In genomic region chr16:55081622-55082593, GRCh38 we compare ENCODE assay signal across 28 cellular contexts.
DNase-seq lines count a peak whose midpoint lies in the region; ATAC-seq, FAIRE-seq and TF ChIP-seq lines count a peak whose summit lies in the region.
"Had no signal": no experiment of that assay in that cellular context is flagged by ENCODE, and none has a peak within 500 bp of the region (broad histone marks: within the 10 kb centered on the region; RNA-seq: fewer than 3 reads in every experiment).

No MANE protein-coding gene starts in this region.

- no peak for TF ChIP-seq POLR2A in K562 (conservative IDR thresholded peaks at IDR 0.05)

- no peak overlapping the region for H3K27ac Mint-ChIP-seq in endodermal cell
- H3K27ac Mint-ChIP-seq: CD4-positive, alpha-beta memory T cell; HFFc6 had no signal

- no peak for TF ChIP-seq RAD21 in K562 (CRISPR knock-in tag; conservative IDR thresholded peaks at IDR 0.05 in 1 of 2, IDR thresholded peaks at IDR 0.05 in 1 of 2)

- FAIRE-seq in K562 (lab: Jason Lieb, UNC) = no peak
- FAIRE-seq: A549 had no signal

- DNase-seq in K562 (ENCODE audit: extremely low read depth in 1 of 4, low spot score in 3 of 4) = no peak
- DNase-seq in endodermal cell = peak; percentile 11
- DNase-seq in mesenteric fat pad (ENCODE audit: low spot score) = peak; percentile 65
- peak; percentile 80 for DNase-seq in retina
- DNase-seq in CD1c-positive myeloid dendritic cell (ENCODE audit: extremely low spot score) = no peak
- DNase-seq in SIG-M5 treated with dmso at 0.1 percent for 504 hours (lab: John Stamatoyannopoulos, UW; ENCODE audit: unreplicated experiment) = no peak
- DNase-seq: AML-193; CD4-positive, alpha-beta memory T cell; COR-L47; DMS53; GOT3; HFFc6; IMR-90; MM.1S; NCI-H1048; NCI-H1417; NCI-H1694; NCI-H2029 treated with DMSO at 0.1 percent for 48 hours; NCI-H526 treated with DMSO at 0.1 percent for 48 hours; SHP77 treated with DMSO at 0.1 percent for 48 hours had no signal

- ATAC-seq in K562 = no peak
- no peak for ATAC-seq in HG02623 (IDR thresholded peaks at IDR 0.05; ENCODE audit: unreplicated experiment)
- ATAC-seq: A549, Panc1 had no signal

- H3K4me1 ChIP-seq in K562 (replicated peaks in 1 of 2; ENCODE audit: control insufficient read depth in 2 of 2, insufficient read depth in 2 of 2, low read length in 2 of 2) (no peaks in the 10 kb centered on the region), endodermal cell (ENCODE audit: control insufficient read depth, insufficient read depth, low read length) (no peaks in the 10 kb centered on the region)
- H3K4me1 ChIP-seq: A549, HAP-1 had no signal

- peaks cover 6% of the 10 kb centered on the region for H3K27me3 Mint-ChIP-seq in endodermal cell (ENCODE audit: insufficient read depth)
- H3K27me3 Mint-ChIP-seq: CD4-positive, alpha-beta memory T cell had no signal

- H3K27ac ChIP-seq in K562 (ENCODE audit: extremely low read depth, low read depth, low read length) (no peak overlapping the region), endodermal cell (ENCODE audit: low read depth, low read length) (no peak overlapping the region)
- H3K27ac ChIP-seq: A549; BLaER1 treated with 17β-estradiol and CSF1 and Interleukin-3, amounts not matched to agents 10 nM and 100 nM; KMS-11; RWPE1; SK-N-MC had no signal

- H3K4me3 ChIP-seq in K562 (no peak overlapping the region), endodermal cell (ENCODE audit: low read length) (no peak overlapping the region)
- H3K4me3 ChIP-seq: A549; BLaER1 treated with 17β-estradiol and CSF1 and Interleukin-3, amounts not matched to agents 10 nM and 100 nM; HAP-1; SK-N-MC had no signal

- BruUV-seq in K562 (replicated peaks; lab: Mats Ljungman, UMichigan) = no TSS peak

- H3K27me3 ChIP-seq in K562 (ENCODE audit: control insufficient read depth in 2 of 2, insufficient read depth in 2 of 2, low read length in 2 of 2) (peaks cover 16 to 24% of the 10 kb centered on the region in 2 experiments; a peak in 3 of 5 replicates), endodermal cell (ENCODE audit: control insufficient read depth, insufficient read depth, low read length, poor library complexity, severe bottlenecking) (no peaks in the 10 kb centered on the region)
- H3K27me3 ChIP-seq: BLaER1 treated with 17β-estradiol and CSF1 and Interleukin-3, amounts not matched to agents 10 nM and 100 nM had no signal

- no peak overlapping the region for H2AFZ ChIP-seq in K562 (ENCODE audit: low read depth, low read length)

- WGBS in K562 (ENCODE audit: insufficient coverage, low coverage, missing lambda C conversion rate) = under 1% methylated on average over 16 of the region's 16 CpGs
- WGBS in endodermal cell (ENCODE audit: insufficient coverage in 1 of 2, insufficient read length in 1 of 2), 2 experiments = 89% methylated on average over 13 to 16 of the region's 16 CpGs

- TF ChIP-seq EP300 in K562 (IDR thresholded peaks at IDR 0.05; ENCODE audit: low read length) = no peak

- no peaks in the 10 kb centered on the region for H3K36me3 Mint-ChIP-seq in endodermal cell (ENCODE audit: low read depth)
- H3K36me3 Mint-ChIP-seq: CD4-positive, alpha-beta memory T cell had no signal

- CTCF ChIA-PET in K562 (lab: Yijun Ruan, JAX; ENCODE audit: low intra/inter-chr PET ratio) = no interaction called here

- TF ChIP-seq CTCF in K562 (IDR thresholded peaks at IDR 0.05 in 2 of 3, conservative IDR thresholded peaks at IDR 0.05 in 1 of 3; ENCODE audit: insufficient read depth in 2 of 3, low read depth in 1 of 3, low read length in 3 of 3) = no peak
- TF ChIP-seq CTCF in endodermal cell (conservative IDR thresholded peaks at IDR 0.05) = no peak

- H3K9me3 Mint-ChIP-seq in endodermal cell = no peaks in the 10 kb centered on the region

- no peak overlapping the region for H3K4me2 ChIP-seq in K562 (ENCODE audit: insufficient read depth, low read length)
- H3K4me2 ChIP-seq: A549, KMS-11 had no signal

- peaks cover 2% of the 10 kb centered on the region for H3K4me1 Mint-ChIP-seq in endodermal cell
- H3K4me1 Mint-ChIP-seq: CD4-positive, alpha-beta memory T cell had no signal

- H3K36me3 ChIP-seq in K562 (ENCODE audit: control insufficient read depth, insufficient read depth, low read length) (no peaks in the 10 kb centered on the region), endodermal cell (ENCODE audit: control insufficient read depth, insufficient read depth, low read length) (no peaks in the 10 kb centered on the region)
- H3K36me3 ChIP-seq: BLaER1 treated with 17β-estradiol and CSF1 and Interleukin-3, amounts not matched to agents 10 nM and 100 nM; HAP-1 had no signal

- H3K9ac ChIP-seq in K562 (ENCODE audit: insufficient read depth in 1 of 2, low read depth in 2 of 2, low read length in 2 of 2) = no peak overlapping the region
- H3K9ac ChIP-seq in endodermal cell (ENCODE audit: extremely low read depth, low read length, poor library complexity, severe bottlenecking) = no peak overlapping the region
- H3K9ac ChIP-seq: BLaER1 treated with 17β-estradiol and CSF1 and Interleukin-3, amounts not matched to agents 10 nM and 100 nM; KMS-11 had no signal

- no peaks in the 10 kb centered on the region for H3K9me3 ChIP-seq in K562 (replicated peaks; ENCODE audit: control insufficient read depth, insufficient read depth, low read depth, low read length)
- no peaks in the 10 kb centered on the region for H3K9me3 ChIP-seq in endodermal cell (ENCODE audit: control insufficient read depth, low read length)
- H3K9me3 ChIP-seq: A549, HAP-1 had no signal

- in situ Hi-C loops in K562 (cut with MboI) = no loop called here

- intact Hi-C loops in K562 (cut with micrococcal nuclease) = no loop called here

- no peaks in the 10 kb centered on the region for H3K79me2 ChIP-seq in K562 (ENCODE audit: control insufficient read depth, insufficient read depth, low read length)

- POLR2A ChIA-PET in K562 (lab: Yijun Ruan, JAX) = interaction anchor here (0.6 to 0.7 kb wide), 2 partner anchors 25 to 406 kb away, joined by 3 to 4 read pairs; no protein-coding TSS in a partner anchor

- H4K20me1 ChIP-seq in K562 (replicated peaks; ENCODE audit: control insufficient read depth, insufficient read depth, low read length) = no peaks in the 10 kb centered on the region
- H4K20me1 ChIP-seq: BLaER1 treated with 17β-estradiol and CSF1 and Interleukin-3, amounts not matched to agents 10 nM and 100 nM had no signal

- no peak overlapping the region for H3K4me3 Mint-ChIP-seq in endodermal cell
- H3K4me3 Mint-ChIP-seq: CD4-positive, alpha-beta memory T cell; HFFc6 had no signal

- H3K9me1 ChIP-seq in K562 (ENCODE audit: control insufficient read depth, insufficient read depth, low read length) = no peaks in the 10 kb centered on the region

TF ChIP-seq in K562, 482 proteins besides CTCF, POLR2A, EP300 and RAD21:
- no peak for TF ChIP-seq DMBX1 (CRISPR knock-in tag; IDR thresholded peaks at IDR 0.05; ENCODE audit: borderline replicate concordance)
- TF ChIP-seq STAG1 (CRISPR knock-in tag; IDR thresholded peaks at IDR 0.05; ENCODE audit: borderline replicate concordance) = no peak
- TF ChIP-seq HNRNPK (IDR thresholded peaks at IDR 0.05; ENCODE audit: low read depth, low read length, poor library complexity, severe bottlenecking) = peak; percentile 70
- TF ChIP-seq RFX1 (IDR thresholded peaks at IDR 0.05) = no peak
- TF ChIP-seq BRF1 (IDR thresholded peaks at IDR 0.05; ENCODE audit: borderline replicate concordance, extremely low read depth, insufficient read length) = no peak
- TF ChIP-seq NR1H2 (CRISPR knock-in tag; IDR thresholded peaks at IDR 0.05) = no peak

Comparison
In these comparisons a context has a peak if more than half of its experiments do, and no peak if none do; other contexts are left out.
1. DNase-seq: peak in endodermal cell (single experiment), mesenteric fat pad (single experiment) and retina (single experiment); none in K562 (0 of 4), CD1c-positive myeloid dendritic cell (single experiment) and SIG-M5 treated with dmso at 0.1 percent for 504 hours (single experiment).